Comparison of ENCODE assay signal across 1 cellular context in the genomic region with DNA sequence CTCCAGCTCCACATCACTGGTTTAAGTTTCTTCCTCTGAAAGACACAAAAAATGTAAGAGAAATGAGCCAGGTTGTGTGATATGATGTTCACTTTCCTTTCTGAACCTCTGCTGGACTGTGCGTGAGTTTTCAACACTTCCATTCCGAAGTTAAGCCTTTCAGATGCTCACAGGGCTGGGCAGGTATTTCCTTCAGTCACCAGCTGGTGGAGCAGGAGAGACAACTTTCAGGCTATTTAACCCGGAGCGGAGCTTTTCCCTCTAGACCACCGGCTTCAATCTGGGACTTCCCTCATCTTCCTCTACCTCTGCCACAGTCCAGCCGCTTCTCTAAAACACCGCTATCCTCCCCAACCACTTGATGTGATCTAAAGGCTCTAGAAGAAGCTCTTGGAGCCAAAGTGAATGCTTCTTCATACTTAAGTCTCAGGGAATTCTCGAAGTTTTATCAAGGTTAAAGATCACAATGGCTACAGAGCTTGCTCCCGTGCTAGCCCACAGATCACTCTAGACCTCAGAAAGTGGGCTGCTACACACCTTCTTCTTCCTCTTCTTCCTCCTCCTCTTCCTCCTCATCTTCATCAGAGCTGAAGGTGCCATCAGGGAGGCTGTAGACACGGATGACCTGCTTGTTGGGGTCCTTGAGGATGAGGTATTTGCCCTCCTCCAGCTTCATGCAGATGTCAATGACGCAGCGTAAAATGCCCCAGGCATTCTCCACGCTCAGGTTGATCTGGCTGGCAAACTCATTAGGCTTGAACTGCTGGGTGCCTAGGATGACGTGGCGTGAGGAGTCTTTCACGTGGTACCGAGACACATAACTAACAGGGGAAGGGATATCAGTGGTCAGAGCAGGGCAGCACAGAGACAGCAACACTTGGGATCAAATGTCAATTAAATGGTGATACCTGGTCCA.
TF ChIP-seq lines count a peak whose summit lies in the region.

No MANE protein-coding gene starts in this region.

TF ChIP-seq in HCT116, 20 proteins besides CTCF, POLR2A, EP300 and RAD21:
- TF ChIP-seq, protein P1, sequence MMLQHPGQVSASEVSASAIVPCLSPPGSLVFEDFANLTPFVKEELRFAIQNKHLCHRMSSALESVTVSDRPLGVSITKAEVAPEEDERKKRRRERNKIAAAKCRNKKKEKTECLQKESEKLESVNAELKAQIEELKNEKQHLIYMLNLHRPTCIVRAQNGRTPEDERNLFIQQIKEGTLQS (IDR thresholded peaks at IDR 0.05), result no peak
- no peak for TF ChIP-seq POLR2AphosphoS5 (IDR thresholded peaks at IDR 0.05; ENCODE audit: low read depth, low read length)
- TF ChIP-seq, protein P2, sequence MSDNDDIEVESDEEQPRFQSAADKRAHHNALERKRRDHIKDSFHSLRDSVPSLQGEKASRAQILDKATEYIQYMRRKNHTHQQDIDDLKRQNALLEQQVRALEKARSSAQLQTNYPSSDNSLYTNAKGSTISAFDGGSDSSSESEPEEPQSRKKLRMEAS (IDR thresholded peaks at IDR 0.05), result no peak
- TF ChIP-seq SP1 (IDR thresholded peaks at IDR 0.05; ENCODE audit: low read depth), result no peak
